Comparison of ENCODE assay signal across 1 cellular context in the genomic region with DNA sequence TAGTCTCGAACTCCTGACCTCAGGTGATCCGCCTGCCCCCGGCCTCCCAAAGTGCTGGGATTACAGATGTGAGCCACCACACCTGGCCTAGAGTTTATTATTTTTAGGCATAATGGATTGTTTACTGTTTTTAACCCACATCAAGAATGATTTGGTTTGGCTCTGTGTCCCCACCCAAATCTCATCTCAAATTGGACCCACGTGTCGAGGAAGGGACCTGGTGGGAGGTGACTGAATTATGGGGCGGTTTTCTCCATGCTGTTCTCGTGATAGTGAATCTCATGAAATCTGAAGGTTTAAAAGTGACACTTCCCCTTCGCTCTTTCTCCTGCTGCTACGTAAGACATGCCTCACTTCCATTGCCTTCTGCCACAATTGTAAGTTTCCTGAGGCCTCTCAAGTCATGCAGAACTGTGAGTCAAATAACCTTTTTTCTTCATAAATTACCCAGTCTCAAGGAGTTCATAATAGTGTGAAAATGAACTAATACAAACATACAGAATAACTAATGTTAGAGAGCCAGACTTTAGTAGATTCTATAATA.
TF ChIP-seq lines count a peak whose summit lies in the region.

No MANE protein-coding gene starts in this region.

TF ChIP-seq in WTC11, 78 proteins besides CTCF, POLR2A, EP300 and RAD21 (continued from another document):
- TF ChIP-seq, protein P1, sequence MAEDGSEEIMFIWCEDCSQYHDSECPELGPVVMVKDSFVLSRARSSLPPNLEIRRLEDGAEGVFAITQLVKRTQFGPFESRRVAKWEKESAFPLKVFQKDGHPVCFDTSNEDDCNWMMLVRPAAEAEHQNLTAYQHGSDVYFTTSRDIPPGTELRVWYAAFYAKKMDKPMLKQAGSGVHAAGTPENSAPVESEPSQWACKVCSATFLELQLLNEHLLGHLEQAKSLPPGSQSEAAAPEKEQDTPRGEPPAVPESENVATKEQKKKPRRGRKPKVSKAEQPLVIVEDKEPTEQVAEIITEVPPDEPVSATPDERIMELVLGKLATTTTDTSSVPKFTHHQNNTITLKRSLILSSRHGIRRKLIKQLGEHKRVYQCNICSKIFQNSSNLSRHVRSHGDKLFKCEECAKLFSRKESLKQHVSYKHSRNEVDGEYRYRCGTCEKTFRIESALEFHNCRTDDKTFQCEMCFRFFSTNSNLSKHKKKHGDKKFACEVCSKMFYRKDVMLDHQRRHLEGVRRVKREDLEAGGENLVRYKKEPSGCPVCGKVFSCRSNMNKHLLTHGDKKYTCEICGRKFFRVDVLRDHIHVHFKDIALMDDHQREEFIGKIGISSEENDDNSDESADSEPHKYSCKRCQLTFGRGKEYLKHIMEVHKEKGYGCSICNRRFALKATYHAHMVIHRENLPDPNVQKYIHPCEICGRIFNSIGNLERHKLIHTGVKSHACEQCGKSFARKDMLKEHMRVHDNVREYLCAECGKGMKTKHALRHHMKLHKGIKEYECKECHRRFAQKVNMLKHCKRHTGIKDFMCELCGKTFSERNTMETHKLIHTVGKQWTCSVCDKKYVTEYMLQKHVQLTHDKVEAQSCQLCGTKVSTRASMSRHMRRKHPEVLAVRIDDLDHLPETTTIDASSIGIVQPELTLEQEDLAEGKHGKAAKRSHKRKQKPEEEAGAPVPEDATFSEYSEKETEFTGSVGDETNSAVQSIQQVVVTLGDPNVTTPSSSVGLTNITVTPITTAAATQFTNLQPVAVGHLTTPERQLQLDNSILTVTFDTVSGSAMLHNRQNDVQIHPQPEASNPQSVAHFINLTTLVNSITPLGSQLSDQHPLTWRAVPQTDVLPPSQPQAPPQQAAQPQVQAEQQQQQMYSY (CRISPR knock-in tag; IDR thresholded peaks at IDR 0.05) = no peak
TF ChIP-seq in WTC11: peak in this region for 0.
